In genomic region chr1:1355376-1355775, GRCh38 we compare ENCODE assay signal across 11 cellular contexts. TPM values are rescaled to one million over a fixed set of nuclear protein-coding genes. Genes with fewer than 3 reads are reported as not detected.
A peak's percentile ranks its signal among the peaks of the same experiment; 100 is the strongest.
DNase-seq lines count a peak whose midpoint lies in the region; ATAC-seq and TF ChIP-seq lines count a peak whose summit lies in the region.
"Had no signal": no experiment of that assay in that cellular context is flagged by ENCODE, and none has a peak within 500 bp of the region (broad histone marks: within the 10 kb centered on the region; RNA-seq: fewer than 3 reads in every experiment).

No MANE protein-coding gene starts in this region.

- no peak overlapping the region for H2BK120ac ChIP-seq in IMR-90 (ENCODE audit: low read depth, low read length)

- no peaks in the 10 kb centered on the region for H3K9me3 Mint-ChIP-seq in natural killer cell
- H3K9me3 Mint-ChIP-seq in osteocyte (ENCODE audit: unreplicated experiment), result no peaks in the 10 kb centered on the region

- H4K91ac ChIP-seq in IMR-90 (ENCODE audit: insufficient read depth, low read depth, low read length), result no peak overlapping the region

- H3K9ac ChIP-seq in IMR-90 (ENCODE audit: low read depth, low read length), result no peak overlapping the region

- POLR2A ChIA-PET in IMR-90 (lab: Charles Lee; ENCODE audit: unreplicated experiment), result no interaction called here

- CTCF ChIA-PET in IMR-90 (lab: Yijun Ruan, JAX), result no interaction called here

- no peak overlapping the region for H3K4me3 Mint-ChIP-seq in natural killer cell
- H3K4me3 Mint-ChIP-seq in osteocyte (ENCODE audit: unreplicated experiment), result no peak overlapping the region

- no peaks in the 10 kb centered on the region for H3K27me3 ChIP-seq in IMR-90 (ENCODE audit: control insufficient read depth, insufficient read depth, low read length)

- no peak for TF ChIP-seq RAD21 in IMR-90 (IDR thresholded peaks at IDR 0.05; ENCODE audit: low read length)

- H3K27me3 Mint-ChIP-seq in natural killer cell (ENCODE audit: low read depth in 2 of 2) (peaks cover 6 to 14% of the 10 kb centered on the region in 2 donors), osteocyte (ENCODE audit: unreplicated experiment) (no peaks in the 10 kb centered on the region)

- no peak overlapping the region for H2BK15ac ChIP-seq in IMR-90 (ENCODE audit: low read depth, low read length)

- no peak overlapping the region for H3K14ac ChIP-seq in IMR-90 (replicated peaks; ENCODE audit: low read depth, low read length)

- H3K27ac ChIP-seq in IMR-90 (ENCODE audit: insufficient read depth, low read length), result peak overlapping the region; percentile 22; the same call in 1 of the 2 replicates

- H3K36me3 Mint-ChIP-seq in natural killer cell, result no peaks in the 10 kb centered on the region
- peaks cover 9% of the 10 kb centered on the region for H3K36me3 Mint-ChIP-seq in osteocyte (ENCODE audit: unreplicated experiment)

- peaks cover 55% of the 10 kb centered on the region for H4K20me1 ChIP-seq in IMR-90 (ENCODE audit: insufficient read depth, low read length)

- no peak for ATAC-seq in IMR-90 (ENCODE audit: low read depth)
- ATAC-seq in natural killer cell, result peak in 2 of 3 donors; percentile 48 to 60
- no peak for ATAC-seq in GM18861 (IDR thresholded peaks at IDR 0.05; ENCODE audit: unreplicated experiment)

- no peak overlapping the region for H2AK5ac ChIP-seq in IMR-90 (ENCODE audit: low read depth, low read length)

- intact Hi-C loops in IMR-90 (cut with micrococcal nuclease) (loop anchor here (5.0 kb wide), 1 partner anchor 48 kb away; the partner anchor contains the start of genes ACAP3 and PUSL1), natural killer cell (cut with micrococcal nuclease) (loop anchor here (2.0 kb wide), 1 partner anchor 19 kb away; the partner anchor contains the start of gene AURKAIP1)

- no peak for TF ChIP-seq POLR2A in IMR-90 (IDR thresholded peaks at IDR 0.05; ENCODE audit: low read depth, low read length)

- no peak overlapping the region for H3K18ac ChIP-seq in IMR-90 (ENCODE audit: low read depth, low read length)

- peaks cover 39% of the 10 kb centered on the region for H3K36me3 ChIP-seq in IMR-90 (ENCODE audit: control insufficient read depth, insufficient read depth, low read length)

- no peak overlapping the region for H3K4ac ChIP-seq in IMR-90 (ENCODE audit: low read depth, low read length)

- H3K23ac ChIP-seq in IMR-90 (ENCODE audit: low read depth, low read length), result no peak overlapping the region

- 5% methylated on average over 20 of the region's 57 CpGs; no CpG with 5 or more reads in 1 of the 2 experiments for WGBS in IMR-90 (ENCODE audit: extremely low coverage in 2 of 2, insufficient read length in 1 of 2), 2 experiments

- H2AFZ ChIP-seq in IMR-90 (replicated peaks; ENCODE audit: low read length, poor library complexity), result peak overlapping the region; percentile 58

- H4K8ac ChIP-seq in IMR-90 (ENCODE audit: low read depth in 2 of 2, low read length in 2 of 2), result no peak overlapping the region

- peak overlapping the region; percentile 55 for H2AK9ac ChIP-seq in IMR-90 (replicated peaks; ENCODE audit: low read depth, low read length, poor library complexity)

- in situ Hi-C loops in IMR-90 (cut with MboI; ENCODE audit: low sequenced_read_pairs), result no loop called here

- DNase-seq in AG10803 (ENCODE audit: low read depth), result no peak
- peak; percentile 35 for DNase-seq in IMR-90
- DNase-seq in choroid plexus epithelial cell (ENCODE audit: low read depth), result peak; percentile 53
- no peak for DNase-seq in natural killer cell
- no peak for DNase-seq in Kasumi-1 (lab: John Stamatoyannopoulos, UW)
- DNase-seq in osteocyte (ENCODE audit: extremely low spot score, unreplicated experiment), result no peak
- DNase-seq in GM20000 (ENCODE audit: low spot score), result no peak
- DNase-seq: activated T-cell treated with anti-CD3 and anti-CD28 coated beads for 4 hours; NCI-H524 treated with DMSO at 0.1 percent for 48 hours; stimulated activated CD4-positive, alpha-beta T cell treated with anti-CD3 and anti-CD28 coated beads, Interleukin-12 subunit alpha, Interleukin-12 subunit beta, amount 100 ng/mL, for 4 hours had no signal

- dilution Hi-C loops in IMR-90 (cut with HindIII; ENCODE audit: low sequenced_read_pairs, unreplicated experiment), result no loop called here

- no peak for TF ChIP-seq CTCF in AG10803 (conservative IDR thresholded peaks at IDR 0.05; ENCODE audit: low read length)
- no peak for TF ChIP-seq CTCF in IMR-90 (conservative IDR thresholded peaks at IDR 0.05; ENCODE audit: low read depth, low read length)
- no peak for TF ChIP-seq CTCF in choroid plexus epithelial cell (conservative IDR thresholded peaks at IDR 0.05; ENCODE audit: low read depth, low read length)
- no peak for TF ChIP-seq CTCF in natural killer cell (IDR thresholded peaks at IDR 0.05)
- no peak for TF ChIP-seq CTCF in osteocyte (IDR thresholded peaks at IDR 0.05)
- TF ChIP-seq CTCF in GM20000 (IDR thresholded peaks at IDR 0.05; ENCODE audit: extremely low read depth, missing control alignments), result no peak

- H3K4me3 ChIP-seq in AG10803 (ENCODE audit: low read length) (peak overlapping the region; percentile 93), IMR-90 (ENCODE audit: insufficient read depth, low read depth, low read length) (peak overlapping the region; percentile 35), choroid plexus epithelial cell (ENCODE audit: low read depth, low read length) (peak overlapping the region; percentile 37)

- no peak overlapping the region for H2BK20ac ChIP-seq in IMR-90 (ENCODE audit: low read depth, low read length)

- H3K9me3 ChIP-seq in IMR-90 (ENCODE audit: control insufficient read depth, insufficient read depth, low read length), result no peaks in the 10 kb centered on the region

- peaks cover 38% of the 10 kb centered on the region for H3K4me1 ChIP-seq in IMR-90 (ENCODE audit: control insufficient read depth, insufficient read depth, low read length)

- no peak overlapping the region for H4K5ac ChIP-seq in IMR-90 (ENCODE audit: low read depth, low read length)

- no peak overlapping the region for H3K27ac Mint-ChIP-seq in natural killer cell
- H3K27ac Mint-ChIP-seq in osteocyte (ENCODE audit: unreplicated experiment), result no peak overlapping the region

- H2BK5ac ChIP-seq in IMR-90 (ENCODE audit: low read depth, low read length, poor library complexity, severe bottlenecking), result peak overlapping the region; percentile 18

- BruUV-seq in IMR-90 (replicated peaks; lab: Mats Ljungman, UMichigan), result no TSS peak

- H3K9me1 ChIP-seq in IMR-90 (ENCODE audit: insufficient read depth, low read length), result no peaks in the 10 kb centered on the region

- H3K4me1 Mint-ChIP-seq in natural killer cell (peaks cover 0 to 26% of the 10 kb centered on the region in 2 donors), osteocyte (ENCODE audit: unreplicated experiment) (peaks cover 60% of the 10 kb centered on the region)

- H3K4me2 ChIP-seq in IMR-90 (ENCODE audit: low read depth, low read length), result no peak overlapping the region

- peaks cover 8 to 24% of the 10 kb centered on the region in 2 experiments; a peak in 3 of 4 replicates for H3K79me1 ChIP-seq in IMR-90 (ENCODE audit: low read depth in 1 of 2, low read length in 2 of 2)

- H3K56ac ChIP-seq in IMR-90 (ENCODE audit: extremely low read depth, insufficient read depth, low read length), result no peak overlapping the region

TF ChIP-seq in IMR-90, 13 proteins besides CTCF, POLR2A, EP300 and RAD21:
- TF ChIP-seq MAZ (IDR thresholded peaks at IDR 0.05; ENCODE audit: borderline replicate concordance, low read depth, low read length) (peak; percentile 30; the same call in 1 of the 2 replicates), MXI1 (IDR thresholded peaks at IDR 0.05; ENCODE audit: borderline replicate concordance, low read depth, low read length) (peak; percentile 51; the same call in 1 of the 2 replicates), FOS (IDR thresholded peaks at IDR 0.05; ENCODE audit: low read depth, low read length) (no peak)

RNA-seq across cellular contexts. Expression of gene MXRA8, which starts 3.0 kb away (rescaled TPM):
- total RNA-seq in IMR-90 (2012; rRNA removed) (92.5 and 97.8 TPM in 2 replicates), natural killer cell (under 1 TPM in 1 of 3 donors, not detected in 2; 0.26 TPM), osteocyte (440 and 449 TPM in 2 replicates)
- polyA plus RNA-seq in IMR-90 (2012; rRNA removed), result 469 and 502 TPM in 2 replicates
- 392 and 634 TPM in 2 replicates for polyA plus RNA-seq in IMR-90 (2012; cell fraction: cytosol; rRNA removed)
- 1,013 and 2,455 TPM in 2 replicates for polyA plus RNA-seq in IMR-90 (2012; cell fraction: nucleus; rRNA removed; ENCODE audit: low replicate concordance)

RNA-seq across cellular contexts. Expression of gene DVL1, which starts 6.2 kb away (rescaled TPM):
- total RNA-seq in IMR-90 (2012; rRNA removed) (27.2 and 27.5 TPM in 2 replicates), natural killer cell (10 to 100 TPM; 33.8 to 41.9 (median 35.6) TPM), osteocyte (92.9 and 95.7 TPM in 2 replicates)
- polyA plus RNA-seq in IMR-90 (2012; rRNA removed), result 35.9 and 47.6 TPM in 2 replicates
- 17.5 and 35.8 TPM in 2 replicates for polyA plus RNA-seq in IMR-90 (2012; cell fraction: cytosol; rRNA removed)
- polyA plus RNA-seq in IMR-90 (2012; cell fraction: nucleus; rRNA removed; ENCODE audit: low replicate concordance), result 176 and 462 TPM in 2 replicates

RNA-seq across cellular contexts. Expression of gene AURKAIP1, which starts 19.6 kb away (rescaled TPM):
- total RNA-seq in IMR-90 (2012; rRNA removed) (45.7 and 63.0 TPM in 2 replicates), natural killer cell (10 to 100 TPM; 60.0 to 76.3 (median 64.6) TPM), osteocyte (116 and 120 TPM in 2 replicates)
- polyA plus RNA-seq in IMR-90 (2012; rRNA removed), result 107 and 129 TPM in 2 replicates
- 140 and 151 TPM in 2 replicates for polyA plus RNA-seq in IMR-90 (2012; cell fraction: cytosol; rRNA removed)
- polyA plus RNA-seq in IMR-90 (2012; cell fraction: nucleus; rRNA removed; ENCODE audit: low replicate concordance), result 73.9 and 142 TPM in 2 replicates

RNA-seq across cellular contexts. Expression of gene TAS1R3, which starts 24.3 kb away (rescaled TPM):
- total RNA-seq in IMR-90 (2012; rRNA removed) (under 0.01 TPM in 1 of 2 replicates, not detected in the other), natural killer cell (1 to 10 TPM in 2 of 3 donors, under 1 TPM in 1; 0.66 to 1.4 (median 1.3) TPM), osteocyte (0.57 and 0.97 TPM in 2 replicates)
- 0.05 and 0.06 TPM in 2 replicates for polyA plus RNA-seq in IMR-90 (2012; rRNA removed)
- 0.04 TPM in 1 of 2 replicates, not detected in the other for polyA plus RNA-seq in IMR-90 (2012; cell fraction: cytosol; rRNA removed)
- polyA plus RNA-seq in IMR-90 (2012; cell fraction: nucleus; rRNA removed; ENCODE audit: low replicate concordance), result 0.56 and 1.9 TPM in 2 replicates

RNA-seq across cellular contexts. Expression of gene CPTP, which starts 30.8 kb away (rescaled TPM):
- total RNA-seq in IMR-90 (2012; rRNA removed) (2.7 and 3.1 TPM in 2 replicates), natural killer cell (10 to 100 TPM in 2 of 3 donors, 1 to 10 TPM in 1; 8.0 to 14.6 (median 12.3) TPM), osteocyte (23.5 and 24.7 TPM in 2 replicates)
- polyA plus RNA-seq in IMR-90 (2012; rRNA removed), result 12.1 and 15.4 TPM in 2 replicates
- 7.4 and 21.9 TPM in 2 replicates for polyA plus RNA-seq in IMR-90 (2012; cell fraction: cytosol; rRNA removed)
- polyA plus RNA-seq in IMR-90 (2012; cell fraction: nucleus; rRNA removed; ENCODE audit: low replicate concordance), result 5.6 and 16.7 TPM in 2 replicates

Comparison
In these comparisons a context has a peak if more than half of its experiments do, and no peak if none do; other contexts are left out.
1. DNase-seq: peak in IMR-90 (single experiment) and choroid plexus epithelial cell (single experiment); none in AG10803 (single experiment), natural killer cell (single experiment), Kasumi-1 (0 of 2), osteocyte (single experiment) and GM20000 (single experiment).
2. H3K4me3 ChIP-seq: peak in every context shown above with its lines; median percentile 93 in AG10803; 37 in choroid plexus epithelial cell; 35 in IMR-90.
3. ATAC-seq: peak in natural killer cell (2 of 3); none in IMR-90 (single experiment) and GM18861 (single experiment).
4. RNA of gene MXRA8, which starts 3.0 kb away (total RNA-seq): 440 to 449 TPM in osteocyte and 92.5 to 97.8 TPM in IMR-90; 0.26 TPM in natural killer cell; every median in the first group is over 10 times any median in the second.